Comparison of ENCODE assay signal across 30 cellular contexts in genomic region chr2:188833331-188833730, GRCh38.
"Had no signal": no experiment of that assay in that cellular context is flagged by ENCODE, and none has a peak within 500 bp of the region (broad histone marks: within the 10 kb centered on the region; RNA-seq: fewer than 3 reads in every experiment).

No MANE protein-coding gene starts in this region.

- H3K4me3 ChIP-seq: adrenal gland, body of pancreas, coronary artery, dorsolateral prefrontal cortex, gastroesophageal sphincter, heart right ventricle had no signal

- ATAC-seq: activated CD4-positive, CD25-positive, alpha-beta regulatory T cell treated with anti-CD3 and anti-CD28 coated beads, Interleukin-2, amount 50 U/mL, for 24 hours; activated CD8-positive, alpha-beta T cell treated with anti-CD3 and anti-CD28 coated beads for 36 hours; activated naive CD8-positive, alpha-beta T cell treated with anti-CD3 and anti-CD28 coated beads, Interleukin-2, amount 50 U/mL, for 24 hours; activated T-cell treated with anti-CD3 and anti-CD28 coated beads, Interleukin-2, amount 50 U/mL, for 4 hours; body of pancreas; esophagus mucosa; foreskin keratinocyte; gastroesophageal sphincter; heart right ventricle; T-helper 17 cell had no signal

- H3K27ac ChIP-seq: adrenal gland, body of pancreas, coronary artery, dorsolateral prefrontal cortex, foreskin keratinocyte, gastroesophageal sphincter, heart right ventricle, WERI-Rb-1 had no signal

- H3K36me3 ChIP-seq: adrenal gland, gastroesophageal sphincter, heart right ventricle, WERI-Rb-1 had no signal

- H3K27me3 ChIP-seq: adrenal gland, body of pancreas, dorsolateral prefrontal cortex, foreskin keratinocyte, gastroesophageal sphincter, heart right ventricle had no signal

- H3K9me3 ChIP-seq: adrenal gland had no signal

- DNase-seq: activated B cell treated with CpG ODN at 0.5 μM for 24 hours; activated CD4-positive, alpha-beta T cell treated with anti-CD3 and anti-CD28 coated beads for 48 hours; activated CD4-positive, alpha-beta T cell treated with anti-CD3 and anti-CD28 coated beads, Interleukin-2, amount 50 U/mL, for 1 hour; activated CD4-positive, alpha-beta T cell treated with anti-CD3 and anti-CD28 coated beads, Interleukin-2, amount 50 U/mL, for 48 hours; activated CD8-positive, alpha-beta memory T cell treated with anti-CD3 and anti-CD28 coated beads for 24 hours; activated CD8-positive, alpha-beta T cell treated with anti-CD3 and anti-CD28 coated beads for 36 hours; activated effector memory CD4-positive, alpha-beta T cell treated with anti-CD3 and anti-CD28 coated beads, Interleukin-2, amount 50 U/mL, for 16 hours; activated naive CD4-positive, alpha-beta T cell treated with anti-CD3 and anti-CD28 coated beads for 36 hours; activated naive CD8-positive, alpha-beta T cell treated with anti-CD3 and anti-CD28 coated beads for 36 hours; activated naive CD8-positive, alpha-beta T cell treated with anti-CD3 and anti-CD28 coated beads, Interleukin-2, amount 50 U/mL, for 24 hours; activated T-cell treated with anti-CD3 and anti-CD28 coated beads, Interleukin-2, amount 50 U/mL, for 4 hours; adrenal gland; amygdala; aorta; body of pancreas; caudate nucleus; cerebellar nuclear complex; dorsolateral prefrontal cortex; effector memory CD4-positive, alpha-beta T cell; endodermal cell; foreskin keratinocyte; heart right ventricle; T-helper 1 cell; T-helper 17 cell; T1000; WERI-Rb-1 had no signal

- H3K4me1 ChIP-seq: adrenal gland, body of pancreas, foreskin keratinocyte, gastroesophageal sphincter, heart right ventricle had no signal
